In genomic region chr22:35032571-35032970, GRCh38 we compare ENCODE assay signal across 10 cellular contexts. TPM values are rescaled to one million over a fixed set of nuclear protein-coding genes. Genes with fewer than 3 reads are reported as not detected.
"Had no signal": no experiment of that assay in that cellular context is flagged by ENCODE, and none has a peak within 500 bp of the region (broad histone marks: within the 10 kb centered on the region; RNA-seq: fewer than 3 reads in every experiment).

No MANE protein-coding gene starts in this region.

- H3K36me3 Mint-ChIP-seq: IgD-negative memory B cell had no signal

- H3K27ac ChIP-seq: HL-60 had no signal

- H3K27ac Mint-ChIP-seq: IgD-negative memory B cell had no signal

- DNase-seq: IMR-90, KBM-7, KG1 had no signal

- H3K4me1 Mint-ChIP-seq: IgD-negative memory B cell had no signal

- H3K4me3 Mint-ChIP-seq: IgD-negative memory B cell had no signal

- H3K4me3 ChIP-seq: K562 had no signal

- FAIRE-seq: HepG2, HTR-8/SVneo, K562 had no signal

RNA-seq across cellular contexts. Expression of gene ISX, which starts 33.4 kb away (rescaled TPM):
- total RNA-seq: HT-29, HT1080, IMR-90 had no signal
